11 cellular contexts compared by ENCODE assay signal in the genomic region with DNA sequence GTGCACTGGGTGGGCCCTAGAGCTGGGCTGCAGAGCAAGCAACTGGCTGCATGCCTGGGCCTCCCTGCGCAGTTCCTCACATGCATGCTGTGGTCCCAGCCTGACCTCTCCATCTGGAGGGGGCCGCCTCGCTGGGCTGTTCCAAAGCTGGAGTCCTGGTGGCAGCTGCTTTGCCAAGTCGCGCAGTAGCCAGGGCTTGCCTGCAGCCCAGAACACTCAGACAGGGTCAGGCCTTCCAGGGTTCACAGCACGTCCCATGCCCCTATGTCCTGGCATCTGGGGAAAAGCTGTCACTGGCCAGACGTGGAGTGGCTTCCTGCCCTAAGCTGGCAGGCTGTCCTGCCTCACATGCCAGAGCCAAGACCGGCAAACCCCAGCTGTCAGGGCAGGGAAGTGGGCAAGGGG. TPM values are rescaled to one million over a fixed set of nuclear protein-coding genes. Genes with fewer than 3 reads are reported as not detected.
DNase-seq lines count a peak whose midpoint lies in the region; ATAC-seq, FAIRE-seq and TF ChIP-seq lines count a peak whose summit lies in the region.
"Had no signal": no experiment of that assay in that cellular context is flagged by ENCODE, and none has a peak within 500 bp of the region (broad histone marks: within the 10 kb centered on the region; RNA-seq: fewer than 3 reads in every experiment).

No MANE protein-coding gene starts in this region.

- no peak for DNase-seq in CD4-positive, CD25-positive, alpha-beta regulatory T cell
- peak; percentile 61 for DNase-seq in colonic mucosa
- peak; percentile 95 for DNase-seq in kidney
- DNase-seq in putamen (ENCODE audit: low spot score), result peak; percentile 63
- no peak for DNase-seq in AG20443 (ENCODE audit: low spot score)
- no peak for DNase-seq in activated effector memory CD4-positive, alpha-beta T cell treated with anti-CD3 and anti-CD28 coated beads, Interleukin-2, amount 50 U/mL, for 16 hours
- DNase-seq: activated T-cell treated with anti-CD3 and anti-CD28 coated beads, Interleukin-2, amount 50 U/mL, for 4 hours had no signal

- ATAC-seq in CD4-positive, CD25-positive, alpha-beta regulatory T cell (ENCODE audit: low read depth in 2 of 2), result no peak
- ATAC-seq in HG02759 (IDR thresholded peaks at IDR 0.05; ENCODE audit: unreplicated experiment) (no peak), HG02840 (IDR thresholded peaks at IDR 0.05; ENCODE audit: low FRiP score, unreplicated experiment) (no peak)
- ATAC-seq: activated T-cell treated with anti-CD3 and anti-CD28 coated beads, Interleukin-2, amount 50 U/mL, for 4 hours had no signal

- H3K9ac ChIP-seq in colonic mucosa (ENCODE audit: low read depth in 2 of 2, low read length in 2 of 2), result peak overlapping the region; percentile 6 to 57
- H3K9ac ChIP-seq in kidney (ENCODE audit: low read length in 2 of 2), result peak overlapping the region in 1 of 2 donors; percentile 26

- H3K27ac ChIP-seq in CD4-positive, CD25-positive, alpha-beta regulatory T cell (ENCODE audit: insufficient read depth, low read length, poor library complexity, severe bottlenecking), result peak overlapping the region; percentile 29
- H3K27ac ChIP-seq in colonic mucosa (peak overlapping the region; percentile 67), kidney (ENCODE audit: low read depth in 2 of 2, low read length in 2 of 2) (peak overlapping the region; percentile 67 to 68)

- H3K36me3 Mint-ChIP-seq in CD4-positive, CD25-positive, alpha-beta regulatory T cell, result peaks cover 26% of the 10 kb centered on the region

- intact Hi-C loops in colonic mucosa (cut with DNase I) (no loop called here), kidney (cut with DNase I) (no loop called here)

- no peak overlapping the region for H3K4me3 ChIP-seq in CD4-positive, CD25-positive, alpha-beta regulatory T cell (ENCODE audit: low read depth, low read length)
- H3K4me3 ChIP-seq in colonic mucosa, result no peak overlapping the region
- no peak overlapping the region for H3K4me3 ChIP-seq in kidney (ENCODE audit: low read length in 2 of 2)

- no peaks in the 10 kb centered on the region for H3K4me1 ChIP-seq in CD4-positive, CD25-positive, alpha-beta regulatory T cell (ENCODE audit: control insufficient read depth, insufficient read depth, low read length, poor library complexity, severe bottlenecking)
- H3K4me1 ChIP-seq in colonic mucosa, result no peaks in the 10 kb centered on the region
- peaks cover 5 to 34% of the 10 kb centered on the region in 2 donors for H3K4me1 ChIP-seq in kidney (ENCODE audit: control insufficient read depth in 1 of 2, insufficient read depth in 1 of 2, low read depth in 1 of 2, low read length in 2 of 2)

- no peaks in the 10 kb centered on the region for H3K27me3 Mint-ChIP-seq in CD4-positive, CD25-positive, alpha-beta regulatory T cell

- no peaks in the 10 kb centered on the region for H3K9me3 ChIP-seq in CD4-positive, CD25-positive, alpha-beta regulatory T cell (ENCODE audit: control insufficient read depth in 2 of 2, low read length in 2 of 2)
- no peaks in the 10 kb centered on the region for H3K9me3 ChIP-seq in colonic mucosa
- no peaks in the 10 kb centered on the region for H3K9me3 ChIP-seq in kidney (ENCODE audit: control insufficient read depth in 1 of 2, low read length in 2 of 2)

- TF ChIP-seq CTCF in colonic mucosa (IDR thresholded peaks at IDR 0.05) (no peak), kidney (IDR thresholded peaks at IDR 0.05; ENCODE audit: borderline replicate concordance, extremely low read depth, insufficient read depth) (no peak)

- H3K4me1 Mint-ChIP-seq in CD4-positive, CD25-positive, alpha-beta regulatory T cell, result no peaks in the 10 kb centered on the region

- H3K27me3 ChIP-seq in CD4-positive, CD25-positive, alpha-beta regulatory T cell (ENCODE audit: control insufficient read depth, insufficient read depth, low read length), result no peaks in the 10 kb centered on the region
- no peaks in the 10 kb centered on the region for H3K27me3 ChIP-seq in colonic mucosa

- peaks cover 0 to 1% (median 0%) of the 10 kb centered on the region in 7 donors for H3K9me3 Mint-ChIP-seq in CD4-positive, CD25-positive, alpha-beta regulatory T cell
- H3K9me3 Mint-ChIP-seq: activated T-cell treated with anti-CD3 and anti-CD28 coated beads, Interleukin-2, amount 50 U/mL, for 4 hours had no signal

- FAIRE-seq in kidney (lab: Jason Lieb, UNC), result no peak

- H3K36me3 ChIP-seq in CD4-positive, CD25-positive, alpha-beta regulatory T cell (ENCODE audit: control insufficient read depth, insufficient read depth, low read length), result peaks cover 49% of the 10 kb centered on the region
- no peaks in the 10 kb centered on the region for H3K36me3 ChIP-seq in colonic mucosa
- peaks cover 0 to 3% of the 10 kb centered on the region in 2 donors for H3K36me3 ChIP-seq in kidney (ENCODE audit: control insufficient read depth in 1 of 2, insufficient read depth in 2 of 2, low read length in 2 of 2)

- no peak overlapping the region for H3K27ac Mint-ChIP-seq in CD4-positive, CD25-positive, alpha-beta regulatory T cell

- H3K4me3 Mint-ChIP-seq in CD4-positive, CD25-positive, alpha-beta regulatory T cell, result no peak overlapping the region
- H3K4me3 Mint-ChIP-seq: activated T-cell treated with anti-CD3 and anti-CD28 coated beads, Interleukin-2, amount 50 U/mL, for 4 hours; CD14-positive monocyte had no signal

RNA-seq across cellular contexts. Expression of a gene that starts 16.5 kb away (rescaled TPM):
- total RNA-seq in CD4-positive, CD25-positive, alpha-beta regulatory T cell, result 1.9 TPM
- polyA plus RNA-seq in CD4-positive, CD25-positive, alpha-beta regulatory T cell, result not detected
- total RNA-seq in colonic mucosa (10 to 100 TPM in 1 of 2 donors, 1 to 10 TPM in 1; 7.8 to 28.3 TPM), kidney (13.7 TPM)
- polyA plus RNA-seq in kidney (ENCODE audit: insufficient read depth, low read depth, low replicate concordance), result 19.4 TPM

RNA-seq across cellular contexts. Expression of a gene that starts 35.5 kb away (rescaled TPM):
- 67.0 TPM for total RNA-seq in CD4-positive, CD25-positive, alpha-beta regulatory T cell
- 10 to 100 TPM; 70.3 to 81.4 (median 74.9) TPM for polyA plus RNA-seq in CD4-positive, CD25-positive, alpha-beta regulatory T cell
- 10 to 100 TPM; 35.0 to 48.0 TPM for total RNA-seq in colonic mucosa
- 58.5 TPM for total RNA-seq in kidney
- polyA plus RNA-seq in kidney (ENCODE audit: insufficient read depth, low read depth, low replicate concordance), result 25.9 TPM

RNA-seq across cellular contexts. Expression of a gene that starts 36.4 kb away (rescaled TPM):
- total RNA-seq in CD4-positive, CD25-positive, alpha-beta regulatory T cell, result 25.7 TPM
- 10 to 100 TPM in 3 of 4 donors, 1 to 10 TPM in 1; 8.3 to 13.4 (median 12.8) TPM for polyA plus RNA-seq in CD4-positive, CD25-positive, alpha-beta regulatory T cell
- total RNA-seq in colonic mucosa (10 to 100 TPM in 1 of 2 donors, 1 to 10 TPM in 1; 5.9 to 28.0 TPM), kidney (6.5 TPM)
- 13.6 TPM for polyA plus RNA-seq in kidney (ENCODE audit: insufficient read depth, low read depth, low replicate concordance)

RNA-seq across cellular contexts. Expression of a gene that starts 56.4 kb away (rescaled TPM):
- 0.37 TPM for total RNA-seq in CD4-positive, CD25-positive, alpha-beta regulatory T cell
- polyA plus RNA-seq in CD4-positive, CD25-positive, alpha-beta regulatory T cell, result under 1 TPM; 0.19 to 0.90 (median 0.59) TPM
- under 1 TPM; 0.48 to 0.77 TPM for total RNA-seq in colonic mucosa
- 0.19 TPM for total RNA-seq in kidney
- 0.95 TPM for polyA plus RNA-seq in kidney (ENCODE audit: insufficient read depth, low read depth, low replicate concordance)
- total RNA-seq: mesenteric fat pad had no signal

Comparison
In these comparisons a context has a peak if more than half of its experiments do, and no peak if none do; other contexts are left out.
1. DNase-seq: peak in colonic mucosa (single experiment), kidney (single experiment) and putamen (single experiment); none in CD4-positive, CD25-positive, alpha-beta regulatory T cell (0 of 3), AG20443 (single experiment) and activated effector memory CD4-positive, alpha-beta T cell treated with anti-CD3 and anti-CD28 coated beads, Interleukin-2, amount 50 U/mL, for 16 hours (single experiment).
2. Peak in every context shown above with its lines, with median percentiles within 50 percentile points of each other: H3K27ac ChIP-seq.